33 cellular contexts compared by ENCODE assay signal in genomic region chr3:170899455-170899854, GRCh38.
"Had no signal": no experiment of that assay in that cellular context is flagged by ENCODE, and none has a peak within 500 bp of the region (broad histone marks: within the 10 kb centered on the region; RNA-seq: fewer than 3 reads in every experiment).

No MANE protein-coding gene starts in this region.

- H3K4me3 ChIP-seq: adrenal gland, ascending aorta, body of pancreas, breast epithelium, cardiac muscle cell had no signal

- ATAC-seq: activated naive CD4-positive, alpha-beta T cell treated with anti-CD3 and anti-CD28 coated beads, Interleukin-2, amount 50 U/mL, for 72 hours; activated naive CD8-positive, alpha-beta T cell treated with anti-CD3 and anti-CD28 coated beads, Interleukin-2, amount 50 U/mL, for 24 hours; activated T-cell treated with anti-CD3 and anti-CD28 coated beads, Interleukin-2, amount 50 U/mL, for 4 hours; activated T-cell treated with anti-CD3 and anti-CD28 coated beads, Interleukin-2, amount 50 U/mL, for 72 hours; activated T-helper 17 cell treated with anti-CD3 and anti-CD28 coated beads, Interleukin-2, amount 50 U/mL, for 72 hours; body of pancreas had no signal

- H3K27me3 ChIP-seq: adrenal gland, ascending aorta, body of pancreas, brain microvascular endothelial cell, breast epithelium, cardiac muscle cell had no signal

- H3K27ac ChIP-seq: adrenal gland, ascending aorta, body of pancreas, brain microvascular endothelial cell, breast epithelium, cardiac muscle cell had no signal

- H3K4me1 ChIP-seq: adrenal gland, ascending aorta, body of pancreas, breast epithelium had no signal

- DNase-seq: activated effector memory CD4-positive, alpha-beta T cell treated with anti-CD3 and anti-CD28 coated beads, Interleukin-2, amount 50 U/mL, for 16 hours; activated effector memory CD4-positive, alpha-beta T cell treated with Interleukin-2 at 50 U/mL for 16 hours; activated gamma-delta T cell; activated gamma-delta T cell treated with Interleukin-2 at 50 U/mL for 16 hours; activated naive CD4-positive, alpha-beta T cell; activated naive CD4-positive, alpha-beta T cell treated with anti-CD3 and anti-CD28 coated beads for 36 hours; activated naive CD4-positive, alpha-beta T cell treated with anti-CD3 and anti-CD28 coated beads, Interleukin-2, amount 10 ng/mL, durations not matched to agents 7 days and 5 days; activated naive CD4-positive, alpha-beta T cell treated with anti-CD3 and anti-CD28 coated beads, Interleukin-2, amount 50 U/mL, for 16 hours; activated naive CD4-positive, alpha-beta T cell treated with Interleukin-2 at 50 U/mL for 16 hours; activated naive CD8-positive, alpha-beta T cell treated with anti-CD3 and anti-CD28 coated beads for 36 hours; activated naive CD8-positive, alpha-beta T cell treated with anti-CD3 and anti-CD28 coated beads, Interleukin-2, amount 10 ng/mL, durations not matched to agents 7 days and 5 days; activated naive CD8-positive, alpha-beta T cell treated with anti-CD3 and anti-CD28 coated beads, Interleukin-2, amount 50 U/mL, for 24 hours; activated T-cell treated with anti-CD3 and anti-CD28 coated beads, Interleukin-2, amount 50 U/mL, for 4 hours; activated T-cell treated with anti-CD3 and anti-CD28 coated beads, Interleukin-2, amount 50 U/mL, for 48 hours; activated T-cell treated with anti-CD3 and anti-CD28 coated beads, Interleukin-2, amount 50 U/mL, for 72 hours; adrenal gland; amniotic stem cell; amygdala; anterior cingulate cortex; aorta; body of pancreas; brain microvascular endothelial cell; caudate nucleus; central memory CD4-positive, alpha-beta T cell; cerebellar nuclear complex had no signal

- FAIRE-seq: astrocyte, bronchial epithelial cell, colon had no signal

- H3K36me3 ChIP-seq: adrenal gland, ascending aorta, breast epithelium, cardiac muscle cell had no signal

- H3K9me3 ChIP-seq: adrenal gland, ascending aorta, body of pancreas, breast epithelium had no signal
